In the genomic region with DNA sequence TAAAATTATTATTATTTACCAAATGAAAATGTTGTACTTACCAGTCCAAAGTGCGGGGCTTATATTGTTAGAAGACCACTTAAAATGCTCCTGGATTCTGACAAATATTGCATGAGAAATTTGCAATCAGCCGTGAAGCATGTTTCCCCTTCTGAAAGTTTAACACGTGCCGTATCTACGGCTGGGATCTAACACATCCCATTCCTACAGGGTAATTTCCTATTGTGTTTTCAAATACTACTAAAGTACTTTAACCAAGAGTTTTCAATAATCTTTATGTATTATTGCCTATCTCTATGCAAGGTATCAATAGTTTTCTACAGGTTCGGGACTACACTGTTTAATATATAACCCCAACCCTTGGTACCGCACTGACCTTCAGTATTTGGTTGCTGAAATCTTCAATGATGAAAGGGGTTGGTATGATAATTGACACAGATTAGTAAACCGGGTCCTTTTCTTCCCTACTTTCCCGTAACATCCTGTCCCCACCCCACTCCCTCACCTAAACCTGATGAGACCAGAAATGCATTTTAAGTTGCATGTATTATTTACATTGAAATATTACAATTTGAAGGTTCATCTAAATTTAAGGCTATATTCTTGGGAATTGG, we compare ENCODE assay signal across 8 cellular contexts.
DNase-seq lines count a peak whose midpoint lies in the region; ATAC-seq and TF ChIP-seq lines count a peak whose summit lies in the region.

No MANE protein-coding gene starts in this region.

- DNase-seq in cardiac fibroblast (ENCODE audit: low read depth in 2 of 2) = peak in 1 of 2 donors; percentile 2
- DNase-seq in AG20443 (ENCODE audit: low spot score) = no peak
- DNase-seq in iPS-NIHi7 (ENCODE audit: extremely low spot score) = no peak

- H3K27ac ChIP-seq in C4-2B (peak overlapping the region; percentile 55), KMS-11 (peak overlapping the region; percentile 72), mucosa of rectum (ENCODE audit: low read depth in 2 of 2, low read length in 2 of 2) (peak overlapping the region; percentile 38 to 68)

- H3K4me1 ChIP-seq in KMS-11 (ENCODE audit: low read depth, poor library complexity, severe bottlenecking) = peaks cover 31% of the 10 kb centered on the region
- H3K4me1 ChIP-seq in mucosa of rectum (ENCODE audit: control insufficient read depth in 2 of 2, insufficient read depth in 2 of 2, low read length in 2 of 2) = peaks cover 0 to 4% of the 10 kb centered on the region in 2 donors

- no peaks in the 10 kb centered on the region for H3K9me3 ChIP-seq in mucosa of rectum (ENCODE audit: control insufficient read depth in 2 of 2, low read length in 2 of 2)

- H3K4me3 ChIP-seq in KMS-11 (IDR thresholded peaks at IDR 0.05; ENCODE audit: insufficient read depth, low read depth, low read length) = no peak overlapping the region
- H3K4me3 ChIP-seq in cardiac fibroblast (replicated peaks in 1 of 2; ENCODE audit: low read depth in 2 of 2, low read length in 2 of 2) = peak overlapping the region; percentile 47 to 56
- H3K4me3 ChIP-seq in mucosa of rectum (ENCODE audit: low read length in 2 of 2) = peak overlapping the region; percentile 72 to 87

- peak overlapping the region; percentile 47 for H3K4me2 ChIP-seq in KMS-11

- H3K36me3 ChIP-seq in KMS-11 (ENCODE audit: insufficient read depth) = no peaks in the 10 kb centered on the region
- no peaks in the 10 kb centered on the region for H3K36me3 ChIP-seq in mucosa of rectum (ENCODE audit: control insufficient read depth in 2 of 2, insufficient read depth in 2 of 2, low read length in 2 of 2)

- TF ChIP-seq CTCF in C4-2B (conservative IDR thresholded peaks at IDR 0.05) (no peak), KMS-11 (conservative IDR thresholded peaks at IDR 0.05; ENCODE audit: low read depth, low read length) (no peak), cardiac fibroblast (IDR thresholded peaks at IDR 0.05; ENCODE audit: low read depth, low read length) (no peak)

- no peaks in the 10 kb centered on the region for H4K20me1 ChIP-seq in KMS-11 (ENCODE audit: insufficient read depth)

- peak overlapping the region; percentile 68 for H2AFZ ChIP-seq in KMS-11 (ENCODE audit: low read depth)

- H3K9ac ChIP-seq in KMS-11 (peak overlapping the region; percentile 78), mucosa of rectum (ENCODE audit: low read depth in 1 of 2, low read length in 2 of 2) (peak overlapping the region; percentile 65 to 71)

- no peak for ATAC-seq in HG02870 (IDR thresholded peaks at IDR 0.05; ENCODE audit: unreplicated experiment)
- no peak for ATAC-seq in HG02973 (IDR thresholded peaks at IDR 0.05; ENCODE audit: unreplicated experiment)

- H3K79me2 ChIP-seq in KMS-11 (ENCODE audit: insufficient read depth, low read depth) = peaks cover 7% of the 10 kb centered on the region; the same call in 1 of the 2 replicates

- H3K27me3 ChIP-seq in KMS-11 (ENCODE audit: insufficient read depth, low read depth) = no peaks in the 10 kb centered on the region
- peaks cover 0 to 2% of the 10 kb centered on the region in 2 donors for H3K27me3 ChIP-seq in mucosa of rectum (ENCODE audit: control insufficient read depth in 2 of 2, insufficient read depth in 2 of 2, low read length in 2 of 2)
